Comparison of ENCODE assay signal across 9 cellular contexts in the genomic region with DNA sequence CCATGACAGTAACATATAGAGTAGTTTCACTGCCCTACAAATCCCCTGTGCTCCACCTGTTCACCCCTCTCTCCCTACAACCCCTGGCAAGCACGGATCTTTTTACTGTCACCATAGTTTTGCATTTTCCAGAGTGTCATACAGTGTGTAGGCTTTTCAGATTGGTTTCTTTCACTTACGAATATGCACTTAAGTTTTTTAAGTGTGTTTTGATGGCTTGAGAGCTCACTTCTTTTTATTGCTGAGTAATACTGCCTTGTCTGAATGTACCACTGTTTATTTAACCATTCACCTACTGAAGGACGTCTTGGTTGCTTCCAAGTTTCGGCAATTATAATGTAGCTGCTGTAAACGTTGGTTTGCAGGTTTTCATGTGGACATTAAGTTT.
DNase-seq lines count a peak whose midpoint lies in the region; ATAC-seq lines count a peak whose summit lies in the region.
"Had no signal": no experiment of that assay in that cellular context is flagged by ENCODE, and none has a peak within 500 bp of the region (broad histone marks: within the 10 kb centered on the region; RNA-seq: fewer than 3 reads in every experiment).

No MANE protein-coding gene starts in this region.

- H3K27ac Mint-ChIP-seq in central memory CD8-positive, alpha-beta T cell (ENCODE audit: low read depth), result peak overlapping the region; percentile 35
- H3K27ac Mint-ChIP-seq in stimulated activated naive CD8-positive, alpha-beta T cell treated with anti-CD3 and anti-CD28 coated beads, Interleukin-15, amount 100 ng/mL, for 72 hours, result peak overlapping the region in 1 of 2 donors; percentile 17

- H3K36me3 Mint-ChIP-seq in central memory CD8-positive, alpha-beta T cell (ENCODE audit: insufficient read depth), result no peaks in the 10 kb centered on the region

- H3K4me3 Mint-ChIP-seq in central memory CD8-positive, alpha-beta T cell, result peak overlapping the region; percentile 64
- peak overlapping the region; percentile 24 to 52 for H3K4me3 Mint-ChIP-seq in stimulated activated naive CD8-positive, alpha-beta T cell treated with anti-CD3 and anti-CD28 coated beads, Interleukin-15, amount 100 ng/mL, for 72 hours
- H3K4me3 Mint-ChIP-seq: neural crest cell had no signal

- ATAC-seq in GM21360 (IDR thresholded peaks at IDR 0.05; ENCODE audit: unreplicated experiment), result peak; percentile 39
- ATAC-seq in HG03558 (IDR thresholded peaks at IDR 0.05; ENCODE audit: extremely low read depth, unreplicated experiment), result peak; percentile 20
- ATAC-seq in central memory CD8-positive, alpha-beta T cell (replicated peaks; ENCODE audit: extremely low read depth, poor library complexity, severe bottlenecking), result no peak
- ATAC-seq in stimulated activated naive CD8-positive, alpha-beta T cell treated with anti-CD3 and anti-CD28 coated beads, Interleukin-15, amount 100 ng/mL, for 72 hours, result no peak

- peaks cover 12% of the 10 kb centered on the region for H3K27me3 Mint-ChIP-seq in central memory CD8-positive, alpha-beta T cell
- H3K27me3 Mint-ChIP-seq in stimulated activated naive CD8-positive, alpha-beta T cell treated with anti-CD3 and anti-CD28 coated beads, Interleukin-15, amount 100 ng/mL, for 72 hours, result no peaks in the 10 kb centered on the region

- no peaks in the 10 kb centered on the region for H3K9me3 Mint-ChIP-seq in central memory CD8-positive, alpha-beta T cell
- no peaks in the 10 kb centered on the region for H3K9me3 Mint-ChIP-seq in stimulated activated naive CD8-positive, alpha-beta T cell treated with anti-CD3 and anti-CD28 coated beads, Interleukin-15, amount 100 ng/mL, for 72 hours
- H3K9me3 Mint-ChIP-seq: neural crest cell had no signal

- H3K4me1 Mint-ChIP-seq in central memory CD8-positive, alpha-beta T cell, result peaks cover 25% of the 10 kb centered on the region
- peaks cover 41% of the 10 kb centered on the region for H3K4me1 Mint-ChIP-seq in stimulated activated naive CD8-positive, alpha-beta T cell treated with anti-CD3 and anti-CD28 coated beads, Interleukin-15, amount 100 ng/mL, for 72 hours

- DNase-seq in EH (ENCODE audit: low read depth) (peak; percentile 12), dedifferentiated amniotic fluid mesenchymal stem cell (ENCODE audit: extremely low spot score) (no peak), cerebellum (ENCODE audit: low spot score) (no peak), MV-4-11 (lab: John Stamatoyannopoulos, UW) (no peak)
- DNase-seq in central memory CD8-positive, alpha-beta T cell (ENCODE audit: low spot score in 2 of 2), result no peak
- DNase-seq in stimulated activated naive CD8-positive, alpha-beta T cell treated with anti-CD3 and anti-CD28 coated beads, Interleukin-15, amount 100 ng/mL, for 72 hours, result no peak

Comparison
In these comparisons a context has a peak if more than half of its experiments do, and no peak if none do; other contexts are left out.
1. ATAC-seq: peak in GM21360 (single experiment) and HG03558 (single experiment); none in central memory CD8-positive, alpha-beta T cell (single experiment) and stimulated activated naive CD8-positive, alpha-beta T cell treated with anti-CD3 and anti-CD28 coated beads, Interleukin-15, amount 100 ng/mL, for 72 hours (single experiment).